In the genomic region with DNA sequence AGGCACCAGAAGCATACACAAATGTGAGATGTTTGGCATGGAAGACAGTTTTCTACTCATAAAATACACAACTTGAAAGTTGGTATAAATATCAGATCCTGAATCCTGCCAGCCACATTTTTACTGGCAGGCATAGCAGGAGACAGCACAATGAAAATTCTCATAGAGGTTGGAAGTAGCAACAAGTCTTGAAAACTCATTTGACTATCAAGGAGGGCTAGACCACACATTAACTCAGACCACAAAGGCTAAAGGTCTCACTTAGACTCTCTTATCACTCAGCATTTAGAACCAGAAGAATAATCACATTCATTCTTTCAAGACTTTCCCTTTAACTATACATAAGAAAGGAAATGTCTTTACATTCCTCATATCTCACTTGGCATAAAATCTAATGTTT, we compare ENCODE assay signal across 1 cellular context.
TF ChIP-seq lines count a peak whose summit lies in the region.

No MANE protein-coding gene starts in this region.

TF ChIP-seq in GM12878, 131 proteins besides CTCF, POLR2A, EP300 and RAD21 (continued from another document):
- TF ChIP-seq NR2C2 (IDR thresholded peaks at IDR 0.05; ENCODE audit: borderline replicate concordance, control insufficient read depth, insufficient read length, low read depth) (no peak), BRCA1 (IDR thresholded peaks at IDR 0.05; ENCODE audit: low read depth, low read length) (no peak), ZNF274 (IDR thresholded peaks at IDR 0.05; ENCODE audit: insufficient read depth, insufficient read length) (no peak)
